11 cellular contexts compared by ENCODE assay signal in genomic region chr6:43703512-43704429, GRCh38. TPM values are rescaled to one million over a fixed set of nuclear protein-coding genes. Genes with fewer than 3 reads are reported as not detected.
DNase-seq lines count a peak whose midpoint lies in the region; ATAC-seq, FAIRE-seq and TF ChIP-seq lines count a peak whose summit lies in the region.
"Had no signal": no experiment of that assay in that cellular context is flagged by ENCODE, and none has a peak within 500 bp of the region (broad histone marks: within the 10 kb centered on the region; RNA-seq: fewer than 3 reads in every experiment).

No MANE protein-coding gene starts in this region.

- TF ChIP-seq CTCF in tibial artery (IDR thresholded peaks at IDR 0.05) (no peak), kidney (IDR thresholded peaks at IDR 0.05; ENCODE audit: borderline replicate concordance, extremely low read depth, insufficient read depth) (no peak)

- DNase-seq in NCI-H2171 treated with DMSO at 0.1 percent for 48 hours (lab: John Stamatoyannopoulos, UW) (peak; percentile 6), NCI-H2171 (lab: John Stamatoyannopoulos, UW) (no peak), adipocyte (ENCODE audit: low read depth) (no peak), tibial artery (no peak), kidney (no peak)
- DNase-seq: caudate nucleus, T-helper 2 cell had no signal

- no peak overlapping the region for H3K4me3 ChIP-seq in adipocyte (ENCODE audit: low read length)
- H3K4me3 ChIP-seq in mesodermal cell (ENCODE audit: extremely low read depth, insufficient read depth, low read length, poor library complexity, severe bottlenecking) = no peak overlapping the region
- H3K4me3 ChIP-seq in tibial artery = no peak overlapping the region
- H3K4me3 ChIP-seq in kidney (ENCODE audit: low read length in 2 of 2) = no peak overlapping the region

- H3K27ac ChIP-seq in mesodermal cell (ENCODE audit: low read depth, low read length, severe bottlenecking) (peak overlapping the region; percentile 89), tibial artery (peak overlapping the region; percentile 79 to 82), kidney (ENCODE audit: low read depth in 2 of 2, low read length in 2 of 2) (no peak overlapping the region)

- no peak for ATAC-seq in GM18498 (IDR thresholded peaks at IDR 0.05; ENCODE audit: unreplicated experiment)
- ATAC-seq in GM19455 (IDR thresholded peaks at IDR 0.05; ENCODE audit: unreplicated experiment) = no peak

- H3K4me1 ChIP-seq in adipocyte (ENCODE audit: control insufficient read depth, insufficient read depth, low read length) (peaks cover 33% of the 10 kb centered on the region), mesodermal cell (ENCODE audit: control insufficient read depth, insufficient read depth, low read length, poor library complexity, severe bottlenecking) (peaks cover 35% of the 10 kb centered on the region), tibial artery (peaks cover 0 to 31% (median 24%) of the 10 kb centered on the region in 4 donors), kidney (ENCODE audit: control insufficient read depth in 1 of 2, insufficient read depth in 1 of 2, low read depth in 1 of 2, low read length in 2 of 2) (peaks cover 11 to 20% of the 10 kb centered on the region in 2 donors)

- intact Hi-C loops in tibial artery (cut with DNase I; ENCODE audit: low total_unique reads) = loop anchor here (5.0 to 10.0 kb wide), 2 partner anchors 61 to 71 kb away; no protein-coding TSS in a partner anchor
- intact Hi-C loops in kidney (cut with DNase I) = no loop called here

- H3K9me3 ChIP-seq in adipocyte (ENCODE audit: control insufficient read depth, low read length) (no peaks in the 10 kb centered on the region), mesodermal cell (ENCODE audit: control insufficient read depth, low read length) (no peaks in the 10 kb centered on the region), tibial artery (no peaks in the 10 kb centered on the region), kidney (ENCODE audit: control insufficient read depth in 1 of 2, low read length in 2 of 2) (no peaks in the 10 kb centered on the region)

- H3K36me3 ChIP-seq in adipocyte (ENCODE audit: control insufficient read depth, insufficient read depth, low read length, severe bottlenecking) = no peaks in the 10 kb centered on the region
- H3K36me3 ChIP-seq in mesodermal cell (ENCODE audit: control insufficient read depth, insufficient read depth, low read length) = no peaks in the 10 kb centered on the region
- no peaks in the 10 kb centered on the region for H3K36me3 ChIP-seq in tibial artery
- no peaks in the 10 kb centered on the region for H3K36me3 ChIP-seq in kidney (ENCODE audit: control insufficient read depth in 1 of 2, insufficient read depth in 2 of 2, low read length in 2 of 2)

- H3K27me3 ChIP-seq in adipocyte (replicated peaks; ENCODE audit: control insufficient read depth, insufficient read depth, low read length) (no peaks in the 10 kb centered on the region), tibial artery (no peaks in the 10 kb centered on the region)

- 94 to 97% methylated on average over 4 to 5 of the region's 8 CpGs for WGBS in mesodermal cell (ENCODE audit: insufficient coverage in 2 of 2), 2 experiments

- H3K9ac ChIP-seq in adipocyte (ENCODE audit: low read length) (peak overlapping the region; percentile 53), kidney (ENCODE audit: low read length in 2 of 2) (no peak overlapping the region)

- no peak for FAIRE-seq in kidney (lab: Jason Lieb, UNC)

RNA-seq across cellular contexts. Expression of gene MRPS18A, which starts 16.2 kb away (rescaled TPM):
- polyA plus RNA-seq in mesodermal cell (2013, experiment 1 of 2) = 55.4 TPM
- 48.1 TPM for polyA plus RNA-seq in mesodermal cell (2013, experiment 2 of 2)
- total RNA-seq in kidney = 36.4 TPM
- polyA plus RNA-seq in kidney (ENCODE audit: insufficient read depth, low read depth, low replicate concordance) = 103 TPM

RNA-seq across cellular contexts. Expression of gene RSPH9, which starts 58.9 kb away (rescaled TPM):
- polyA plus RNA-seq in mesodermal cell (2013, experiment 1 of 2) = 0.96 TPM
- 1.0 TPM for polyA plus RNA-seq in mesodermal cell (2013, experiment 2 of 2)
- 0.16 TPM for total RNA-seq in kidney
- polyA plus RNA-seq in kidney (ENCODE audit: insufficient read depth, low read depth, low replicate concordance) = 0.45 TPM
- total RNA-seq: HT1080 had no signal

Comparison
In these comparisons a context has a peak if more than half of its experiments do, and no peak if none do; other contexts are left out.
1. H3K27ac ChIP-seq: peak in mesodermal cell (single experiment) and tibial artery (2 of 2); none in kidney (0 of 2).